In the genomic region with DNA sequence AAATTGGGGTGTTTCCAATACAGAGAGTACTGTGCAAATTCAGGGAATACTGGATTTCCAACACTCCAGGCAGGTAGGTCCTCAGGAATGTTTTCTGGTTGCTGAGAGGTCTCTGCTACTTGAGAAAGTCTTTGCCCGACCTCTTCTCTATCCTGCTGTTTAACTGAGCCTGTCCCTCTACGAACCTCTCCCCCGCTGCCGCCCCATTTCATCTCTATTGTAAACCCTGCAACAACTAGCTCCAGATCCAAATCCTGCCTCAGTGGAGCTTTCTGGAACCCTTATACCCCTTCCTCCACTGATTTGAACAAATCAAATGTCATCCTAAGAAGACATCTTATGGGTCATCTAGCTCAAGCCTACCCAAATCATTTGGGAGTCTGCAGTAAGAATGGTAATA, we compare ENCODE assay signal across 1 cellular context.
TF ChIP-seq lines count a peak whose summit lies in the region.

No MANE protein-coding gene starts in this region.

TF ChIP-seq in GM12878, 131 proteins besides CTCF, POLR2A, EP300 and RAD21:
- TF ChIP-seq SUPT20H (IDR thresholded peaks at IDR 0.05; ENCODE audit: borderline replicate concordance, control insufficient read depth, low read depth, low read length) (no peak), ZNF274 (IDR thresholded peaks at IDR 0.05; ENCODE audit: insufficient read depth, insufficient read length) (no peak), POLR2AphosphoS5 (IDR thresholded peaks at IDR 0.05; ENCODE audit: low read length) (no peak), PAX8 (IDR thresholded peaks at IDR 0.05) (no peak), NFYA (IDR thresholded peaks at IDR 0.05; ENCODE audit: borderline replicate concordance, low read depth, low read length) (no peak), SMAD1 (IDR thresholded peaks at IDR 0.05; ENCODE audit: low read depth, partially characterized antibody) (no peak), EGR1 (IDR thresholded peaks at IDR 0.05; ENCODE audit: borderline replicate concordance in 1 of 2, low read depth in 2 of 2, low read length in 2 of 2) (no peak)
- TF ChIP-seq, protein P1, sequence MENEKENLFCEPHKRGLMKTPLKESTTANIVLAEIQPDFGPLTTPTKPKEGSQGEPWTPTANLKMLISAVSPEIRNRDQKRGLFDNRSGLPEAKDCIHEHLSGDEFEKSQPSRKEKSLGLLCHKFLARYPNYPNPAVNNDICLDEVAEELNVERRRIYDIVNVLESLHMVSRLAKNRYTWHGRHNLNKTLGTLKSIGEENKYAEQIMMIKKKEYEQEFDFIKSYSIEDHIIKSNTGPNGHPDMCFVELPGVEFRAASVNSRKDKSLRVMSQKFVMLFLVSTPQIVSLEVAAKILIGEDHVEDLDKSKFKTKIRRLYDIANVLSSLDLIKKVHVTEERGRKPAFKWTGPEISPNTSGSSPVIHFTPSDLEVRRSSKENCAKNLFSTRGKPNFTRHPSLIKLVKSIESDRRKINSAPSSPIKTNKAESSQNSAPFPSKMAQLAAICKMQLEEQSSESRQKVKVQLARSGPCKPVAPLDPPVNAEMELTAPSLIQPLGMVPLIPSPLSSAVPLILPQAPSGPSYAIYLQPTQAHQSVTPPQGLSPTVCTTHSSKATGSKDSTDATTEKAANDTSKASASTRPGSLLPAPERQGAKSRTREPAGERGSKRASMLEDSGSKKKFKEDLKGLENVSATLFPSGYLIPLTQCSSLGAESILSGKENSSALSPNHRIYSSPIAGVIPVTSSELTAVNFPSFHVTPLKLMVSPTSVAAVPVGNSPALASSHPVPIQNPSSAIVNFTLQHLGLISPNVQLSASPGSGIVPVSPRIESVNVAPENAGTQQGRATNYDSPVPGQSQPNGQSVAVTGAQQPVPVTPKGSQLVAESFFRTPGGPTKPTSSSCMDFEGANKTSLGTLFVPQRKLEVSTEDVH (IDR thresholded peaks at IDR 0.05; ENCODE audit: low read depth, partially characterized antibody) = no peak
- TF ChIP-seq, protein P2, sequence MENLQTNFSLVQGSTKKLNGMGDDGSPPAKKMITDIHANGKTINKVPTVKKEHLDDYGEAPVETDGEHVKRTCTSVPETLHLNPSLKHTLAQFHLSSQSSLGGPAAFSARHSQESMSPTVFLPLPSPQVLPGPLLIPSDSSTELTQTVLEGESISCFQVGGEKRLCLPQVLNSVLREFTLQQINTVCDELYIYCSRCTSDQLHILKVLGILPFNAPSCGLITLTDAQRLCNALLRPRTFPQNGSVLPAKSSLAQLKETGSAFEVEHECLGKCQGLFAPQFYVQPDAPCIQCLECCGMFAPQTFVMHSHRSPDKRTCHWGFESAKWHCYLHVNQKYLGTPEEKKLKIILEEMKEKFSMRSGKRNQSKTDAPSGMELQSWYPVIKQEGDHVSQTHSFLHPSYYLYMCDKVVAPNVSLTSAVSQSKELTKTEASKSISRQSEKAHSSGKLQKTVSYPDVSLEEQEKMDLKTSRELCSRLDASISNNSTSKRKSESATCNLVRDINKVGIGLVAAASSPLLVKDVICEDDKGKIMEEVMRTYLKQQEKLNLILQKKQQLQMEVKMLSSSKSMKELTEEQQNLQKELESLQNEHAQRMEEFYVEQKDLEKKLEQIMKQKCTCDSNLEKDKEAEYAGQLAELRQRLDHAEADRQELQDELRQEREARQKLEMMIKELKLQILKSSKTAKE (IDR thresholded peaks at IDR 0.05; ENCODE audit: low read depth, poor library complexity, severe bottlenecking) = no peak
